32 cellular contexts compared by ENCODE assay signal in genomic region chr2:149715894-149716293, GRCh38.
"Had no signal": no experiment of that assay in that cellular context is flagged by ENCODE, and none has a peak within 500 bp of the region (broad histone marks: within the 10 kb centered on the region; RNA-seq: fewer than 3 reads in every experiment).

No MANE protein-coding gene starts in this region.

- H3K36me3 Mint-ChIP-seq: naive thymus-derived CD8-positive, alpha-beta T cell had no signal

- H3K27ac Mint-ChIP-seq: dendritic cell treated with granulocyte-macrophage colony-stimulating factor and Interleukin-4, amounts not matched to agents 40 ng/mL and 50 ng/mL, for 4 days; endodermal cell; naive thymus-derived CD8-positive, alpha-beta T cell; stimulated activated naive CD8-positive, alpha-beta T cell treated with anti-CD3 and anti-CD28 coated beads, Interleukin-15, amount 100 ng/mL, for 72 hours had no signal

- ATAC-seq: gastroesophageal sphincter; heart left ventricle; naive thymus-derived CD8-positive, alpha-beta T cell; right cardiac atrium; stimulated activated naive CD8-positive, alpha-beta T cell treated with anti-CD3 and anti-CD28 coated beads, Interleukin-15, amount 100 ng/mL, for 72 hours had no signal

- H3K79me2 ChIP-seq: hepatocyte had no signal

- H3K9me3 Mint-ChIP-seq: dendritic cell treated with granulocyte-macrophage colony-stimulating factor and Interleukin-4, amounts not matched to agents 40 ng/mL and 50 ng/mL, for 4 days; endodermal cell; stimulated activated naive CD8-positive, alpha-beta T cell treated with anti-CD3 and anti-CD28 coated beads, Interleukin-15, amount 100 ng/mL, for 72 hours had no signal

- DNase-seq: cerebellar nuclear complex; effector CD8-positive, alpha-beta T cell; heart left ventricle; kidney; left lung; lower lobe of right lung; naive thymus-derived CD8-positive, alpha-beta T cell; nephron progenitor cell; occipital lobe; ovary; posterior cingulate gyrus; psoas muscle; sigmoid colon; stimulated activated CD4-positive, alpha-beta T cell treated with anti-CD3 and anti-CD28 coated beads, Interleukin-12 subunit alpha, Interleukin-12 subunit beta, amount 100 ng/mL, for 4 hours; stimulated activated CD4-positive, alpha-beta T cell treated with anti-CD3 and anti-CD28 coated beads, Interleukin-1b, Interleukin-23, amount 100 ng/mL, for 48 hours; stimulated activated CD4-positive, alpha-beta T cell treated with anti-CD3 and anti-CD28 coated beads, Interleukin-4, amount 100 ng/mL, for 1 hour; stimulated activated CD8-positive, alpha-beta memory T cell treated with anti-CD3 and anti-CD28 coated beads, Interleukin-4, amount 100 ng/mL, for 48 hours; stimulated activated naive CD4-positive, alpha-beta T cell; stimulated activated naive CD8-positive, alpha-beta T cell treated with anti-CD3 and anti-CD28 coated beads, Interleukin-15, amount 100 ng/mL, for 72 hours; transverse colon; upper lobe of right lung; uterus had no signal

- H3K27me3 Mint-ChIP-seq: dendritic cell treated with granulocyte-macrophage colony-stimulating factor and Interleukin-4, amounts not matched to agents 40 ng/mL and 50 ng/mL, for 4 days; stimulated activated naive CD8-positive, alpha-beta T cell treated with anti-CD3 and anti-CD28 coated beads, Interleukin-15, amount 100 ng/mL, for 72 hours had no signal

- H3K27ac ChIP-seq: esophagus muscularis mucosa, foreskin keratinocyte, gastroesophageal sphincter, heart left ventricle, hepatocyte, left lung, lower lobe of right lung, ovary, psoas muscle, sigmoid colon, skin epidermis, suprapubic skin, transverse colon, upper lobe of right lung, uterus had no signal

- H3K4me3 Mint-ChIP-seq: dendritic cell treated with granulocyte-macrophage colony-stimulating factor and Interleukin-4, amounts not matched to agents 40 ng/mL and 50 ng/mL, for 4 days; endodermal cell; naive thymus-derived CD8-positive, alpha-beta T cell; nephron progenitor cell; stimulated activated naive CD8-positive, alpha-beta T cell treated with anti-CD3 and anti-CD28 coated beads, Interleukin-15, amount 100 ng/mL, for 72 hours had no signal

- H3K4me1 Mint-ChIP-seq: naive thymus-derived CD8-positive, alpha-beta T cell; stimulated activated naive CD8-positive, alpha-beta T cell treated with anti-CD3 and anti-CD28 coated beads, Interleukin-15, amount 100 ng/mL, for 72 hours had no signal

- H3K4me3 ChIP-seq: esophagus muscularis mucosa, gastroesophageal sphincter, heart left ventricle, hepatocyte, left lung, lower lobe of right lung, mucosa of descending colon, ovary, psoas muscle, sigmoid colon, skin epidermis, suprapubic skin, transverse colon, upper lobe of right lung, uterus had no signal

- H3K36me3 ChIP-seq: esophagus muscularis mucosa, gastroesophageal sphincter, heart left ventricle, left lung, lower lobe of right lung, ovary, sigmoid colon, suprapubic skin, transverse colon, upper lobe of right lung, uterus had no signal

- H2AFZ ChIP-seq: hepatocyte had no signal

- H3K4me2 ChIP-seq: hepatocyte had no signal

- H3K4me1 ChIP-seq: esophagus muscularis mucosa, foreskin keratinocyte, gastroesophageal sphincter, heart left ventricle, left lung, lower lobe of right lung, psoas muscle, sigmoid colon, suprapubic skin, transverse colon, upper lobe of right lung, uterus had no signal

- H3K27me3 ChIP-seq: esophagus muscularis mucosa, foreskin keratinocyte, gastroesophageal sphincter, heart left ventricle, hepatocyte, left lung, ovary, sigmoid colon, suprapubic skin, transverse colon, upper lobe of right lung, uterus had no signal

- H3K9me3 ChIP-seq: esophagus muscularis mucosa, gastroesophageal sphincter, heart left ventricle, left lung, lower lobe of right lung, mucosa of descending colon, ovary, psoas muscle, sigmoid colon, suprapubic skin, transverse colon, upper lobe of right lung had no signal
